In genomic region chr4:7679431-7679830, GRCh38 we compare ENCODE assay signal across 20 cellular contexts.
DNase-seq lines count a peak whose midpoint lies in the region; ATAC-seq, FAIRE-seq and TF ChIP-seq lines count a peak whose summit lies in the region.
"Had no signal": no experiment of that assay in that cellular context is flagged by ENCODE, and none has a peak within 500 bp of the region (broad histone marks: within the 10 kb centered on the region; RNA-seq: fewer than 3 reads in every experiment).

No MANE protein-coding gene starts in this region.

- H3K9me3 ChIP-seq in WERI-Rb-1 (ENCODE audit: severe bottlenecking) (peaks cover 25% of the 10 kb centered on the region), osteoblast (ENCODE audit: low read depth, low read length) (peaks cover 5% of the 10 kb centered on the region), kidney (ENCODE audit: control insufficient read depth in 1 of 2, low read length in 2 of 2) (peaks cover 0 to 14% of the 10 kb centered on the region in 2 donors)
- H3K9me3 ChIP-seq: SJSA1 had no signal

- H3K4me3 Mint-ChIP-seq in GM23338, result no peak overlapping the region
- H3K4me3 Mint-ChIP-seq: CD14-positive monocyte; T-helper 1 cell treated with Interleukin-12 subunit alpha and Interleukin-12 subunit beta and Interleukin-4 antibody, amounts not matched to agents 30 μg/mL and 1 μg/mL, for 36 hours had no signal

- no peaks in the 10 kb centered on the region for H3F3A ChIP-seq in GM23338 (replicated peaks; ENCODE audit: low read depth)

- H3K79me2 ChIP-seq in GM23338 (replicated peaks; ENCODE audit: insufficient read depth) (no peaks in the 10 kb centered on the region), osteoblast (ENCODE audit: insufficient read depth, low read length) (no peaks in the 10 kb centered on the region)

- H3K4me3 ChIP-seq in GM23338, result no peak overlapping the region
- H3K4me3 ChIP-seq in WERI-Rb-1 (ENCODE audit: low read depth, low read length), result no peak overlapping the region
- no peak overlapping the region for H3K4me3 ChIP-seq in osteoblast (ENCODE audit: insufficient read depth, low read length)
- no peak overlapping the region for H3K4me3 ChIP-seq in kidney (ENCODE audit: low read length in 2 of 2)
- H3K4me3 ChIP-seq: SJSA1 had no signal

- H3K27ac ChIP-seq in GM23338 (ENCODE audit: low read depth) (no peak overlapping the region), WERI-Rb-1 (peak overlapping the region; percentile 42; the same call in 1 of the 2 replicates), osteoblast (ENCODE audit: low read depth, low read length) (no peak overlapping the region), kidney (ENCODE audit: low read depth in 2 of 2, low read length in 2 of 2) (no peak overlapping the region)
- H3K27ac ChIP-seq: 22Rv1, SJSA1 had no signal

- DNase-seq in DMS53 (lab: John Stamatoyannopoulos, UW) (peak; percentile 42), DMS53 treated with DMSO at 0.1 percent for 48 hours (lab: John Stamatoyannopoulos, UW; ENCODE audit: unreplicated experiment) (no peak), GM23338 (ENCODE audit: low spot score) (no peak), WERI-Rb-1 (no peak), osteoblast (ENCODE audit: insufficient read length, low spot score, missing footprints) (peak; percentile 76), kidney (no peak), NCI-H146 (lab: John Stamatoyannopoulos, UW) (no peak)
- DNase-seq: AML-193, GDM1, KG1, MV-4-11, NCI-H1930, PC-3 had no signal

- no peak for FAIRE-seq in kidney (lab: Jason Lieb, UNC)
- FAIRE-seq: H1, HepG2 had no signal

- no peak overlapping the region for H3K9ac ChIP-seq in kidney (ENCODE audit: low read length in 2 of 2)

- H3K9me2 ChIP-seq in GM23338 (ENCODE audit: insufficient read depth), result no peaks in the 10 kb centered on the region

- ATAC-seq in GM23338, result no peak
- no peak for ATAC-seq in GM21825 (IDR thresholded peaks at IDR 0.05; ENCODE audit: unreplicated experiment)
- ATAC-seq: PC-3 had no signal

- H3K4me1 ChIP-seq in GM23338 (ENCODE audit: insufficient read depth) (no peaks in the 10 kb centered on the region), osteoblast (ENCODE audit: insufficient read depth, low read length) (no peaks in the 10 kb centered on the region), kidney (ENCODE audit: control insufficient read depth in 1 of 2, insufficient read depth in 1 of 2, low read depth in 1 of 2, low read length in 2 of 2) (no peaks in the 10 kb centered on the region)
- H3K4me1 ChIP-seq: SJSA1 had no signal

- no peaks in the 10 kb centered on the region for H4K20me1 ChIP-seq in GM23338 (replicated peaks; ENCODE audit: insufficient read depth)
- no peaks in the 10 kb centered on the region for H4K20me1 ChIP-seq in osteoblast (ENCODE audit: insufficient read depth, low read length)

- no peaks in the 10 kb centered on the region for H3K27me3 ChIP-seq in GM23338 (ENCODE audit: insufficient read depth)
- no peaks in the 10 kb centered on the region for H3K27me3 ChIP-seq in WERI-Rb-1 (ENCODE audit: insufficient read depth, low read depth, severe bottlenecking)
- H3K27me3 ChIP-seq in osteoblast (ENCODE audit: insufficient read depth, low read length), result peaks cover 34% of the 10 kb centered on the region

- peaks cover 18% of the 10 kb centered on the region for H3K9me3 Mint-ChIP-seq in GM23338
- H3K9me3 Mint-ChIP-seq: T-helper 1 cell treated with Interleukin-12 subunit alpha and Interleukin-12 subunit beta and Interleukin-4 antibody, amounts not matched to agents 30 μg/mL and 1 μg/mL, for 36 hours had no signal

- no peak overlapping the region for H2AFZ ChIP-seq in GM23338
- H2AFZ ChIP-seq in osteoblast (ENCODE audit: low read length), result no peak overlapping the region

- TF ChIP-seq CTCF in GM23338 (conservative IDR thresholded peaks at IDR 0.05; ENCODE audit: low read depth in 2 of 2), result no peak
- TF ChIP-seq CTCF in WERI-Rb-1 (IDR thresholded peaks at IDR 0.05; ENCODE audit: low read depth, low read length), result no peak
- no peak for TF ChIP-seq CTCF in osteoblast (IDR thresholded peaks at IDR 0.05; ENCODE audit: extremely low read depth, low read depth, low read length)
- no peak for TF ChIP-seq CTCF in kidney (IDR thresholded peaks at IDR 0.05; ENCODE audit: borderline replicate concordance, extremely low read depth, insufficient read depth)

- H3K4me1 Mint-ChIP-seq in GM23338, result peaks cover 4% of the 10 kb centered on the region

- H3K4me2 ChIP-seq in GM23338 (no peak overlapping the region), osteoblast (ENCODE audit: insufficient read depth, low read length) (no peak overlapping the region)

- H3K36me3 ChIP-seq in GM23338 (ENCODE audit: insufficient read depth) (no peaks in the 10 kb centered on the region), WERI-Rb-1 (peaks cover 36% of the 10 kb centered on the region), osteoblast (ENCODE audit: insufficient read depth, low read length) (no peaks in the 10 kb centered on the region), kidney (ENCODE audit: control insufficient read depth in 1 of 2, insufficient read depth in 2 of 2, low read length in 2 of 2) (no peaks in the 10 kb centered on the region)
- H3K36me3 ChIP-seq: SJSA1 had no signal

- peak overlapping the region; percentile 45; the same call in 1 of the 2 replicates for H3K27ac Mint-ChIP-seq in GM23338
- H3K27ac Mint-ChIP-seq: T-helper 1 cell treated with Interleukin-12 subunit alpha and Interleukin-12 subunit beta and Interleukin-4 antibody, amounts not matched to agents 30 μg/mL and 1 μg/mL, for 36 hours had no signal

- peaks cover 16% of the 10 kb centered on the region for H3K36me3 Mint-ChIP-seq in GM23338 (ENCODE audit: low read depth)

- intact Hi-C loops in kidney (cut with DNase I), result no loop called here

- H3K27me3 Mint-ChIP-seq in GM23338 (ENCODE audit: insufficient read depth, low read depth, poor library complexity), result peaks cover 4% of the 10 kb centered on the region

TF ChIP-seq in GM23338, 12 proteins besides CTCF, POLR2A, EP300 and RAD21:
- TF ChIP-seq ZNF114 (CRISPR knock-in tag; IDR thresholded peaks at IDR 0.05), result no peak
- TF ChIP-seq EZH2phosphoT487 (IDR thresholded peaks at IDR 0.05; ENCODE audit: unreplicated experiment), result no peak
- no peak for TF ChIP-seq CREB1 (CRISPR knock-in tag; IDR thresholded peaks at IDR 0.05; ENCODE audit: low read depth)
- no peak for TF ChIP-seq STAT1 (IDR thresholded peaks at IDR 0.05; ENCODE audit: unreplicated experiment)
- TF ChIP-seq, protein P1, sequence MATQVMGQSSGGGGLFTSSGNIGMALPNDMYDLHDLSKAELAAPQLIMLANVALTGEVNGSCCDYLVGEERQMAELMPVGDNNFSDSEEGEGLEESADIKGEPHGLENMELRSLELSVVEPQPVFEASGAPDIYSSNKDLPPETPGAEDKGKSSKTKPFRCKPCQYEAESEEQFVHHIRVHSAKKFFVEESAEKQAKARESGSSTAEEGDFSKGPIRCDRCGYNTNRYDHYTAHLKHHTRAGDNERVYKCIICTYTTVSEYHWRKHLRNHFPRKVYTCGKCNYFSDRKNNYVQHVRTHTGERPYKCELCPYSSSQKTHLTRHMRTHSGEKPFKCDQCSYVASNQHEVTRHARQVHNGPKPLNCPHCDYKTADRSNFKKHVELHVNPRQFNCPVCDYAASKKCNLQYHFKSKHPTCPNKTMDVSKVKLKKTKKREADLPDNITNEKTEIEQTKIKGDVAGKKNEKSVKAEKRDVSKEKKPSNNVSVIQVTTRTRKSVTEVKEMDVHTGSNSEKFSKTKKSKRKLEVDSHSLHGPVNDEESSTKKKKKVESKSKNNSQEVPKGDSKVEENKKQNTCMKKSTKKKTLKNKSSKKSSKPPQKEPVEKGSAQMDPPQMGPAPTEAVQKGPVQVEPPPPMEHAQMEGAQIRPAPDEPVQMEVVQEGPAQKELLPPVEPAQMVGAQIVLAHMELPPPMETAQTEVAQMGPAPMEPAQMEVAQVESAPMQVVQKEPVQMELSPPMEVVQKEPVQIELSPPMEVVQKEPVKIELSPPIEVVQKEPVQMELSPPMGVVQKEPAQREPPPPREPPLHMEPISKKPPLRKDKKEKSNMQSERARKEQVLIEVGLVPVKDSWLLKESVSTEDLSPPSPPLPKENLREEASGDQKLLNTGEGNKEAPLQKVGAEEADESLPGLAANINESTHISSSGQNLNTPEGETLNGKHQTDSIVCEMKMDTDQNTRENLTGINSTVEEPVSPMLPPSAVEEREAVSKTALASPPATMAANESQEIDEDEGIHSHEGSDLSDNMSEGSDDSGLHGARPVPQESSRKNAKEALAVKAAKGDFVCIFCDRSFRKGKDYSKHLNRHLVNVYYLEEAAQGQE (IDR thresholded peaks at IDR 0.05; ENCODE audit: unreplicated experiment), result no peak

Comparison
In these comparisons a context has a peak if more than half of its experiments do, and no peak if none do; other contexts are left out.
1. DNase-seq: peak in DMS53 (single experiment) and osteoblast (single experiment); none in DMS53 treated with DMSO at 0.1 percent for 48 hours (single experiment), GM23338 (single experiment), WERI-Rb-1 (single experiment), kidney (single experiment) and NCI-H146 (single experiment).